In genomic region chr15:61196711-61197110, GRCh38 we compare ENCODE assay signal across 15 cellular contexts. TPM values are rescaled to one million over a fixed set of nuclear protein-coding genes. Genes with fewer than 3 reads are reported as not detected.
A peak's percentile ranks its signal among the peaks of the same experiment; 100 is the strongest.
DNase-seq lines count a peak whose midpoint lies in the region; ATAC-seq, FAIRE-seq and TF ChIP-seq lines count a peak whose summit lies in the region.
"Had no signal": no experiment of that assay in that cellular context is flagged by ENCODE, and none has a peak within 500 bp of the region (broad histone marks: within the 10 kb centered on the region; RNA-seq: fewer than 3 reads in every experiment).

No MANE protein-coding gene starts in this region.

- intact Hi-C loops in psoas muscle (cut with DNase I) (no loop called here), heart right ventricle (cut with DNase I) (no loop called here)

- ATAC-seq in psoas muscle, result peak; percentile 57 to 81 (median 68)
- no peak for ATAC-seq in heart right ventricle
- ATAC-seq: CD8-positive, alpha-beta T cell had no signal

- no peak overlapping the region for H3K9ac ChIP-seq in BLaER1 treated with 17β-estradiol and CSF1 and Interleukin-3, amounts not matched to agents 10 nM and 100 nM

- WGBS in psoas muscle, 3 donors, result 15 to 30% (median 21%) methylated on average over 7 of the region's 7 CpGs
- WGBS in heart right ventricle, 2 donors, result 75 to 77% methylated on average over 7 of the region's 7 CpGs

- FAIRE-seq in HTR-8/SVneo (lab: Jason Lieb, UNC), result no peak
- FAIRE-seq: GM19239, H1 had no signal

- peak; percentile 28 to 58 for DNase-seq in SJCRH30
- DNase-seq in psoas muscle, result no peak
- no peak for DNase-seq in heart right ventricle
- no peak for DNase-seq in cerebellar cortex (ENCODE audit: low spot score)
- DNase-seq in HTR-8/SVneo (ENCODE audit: insufficient read length, low spot score), result no peak
- DNase-seq: ACHN; CD8-positive, alpha-beta T cell; COR-L47; DMS53; GF-D8 had no signal

- no peaks in the 10 kb centered on the region for H4K20me1 ChIP-seq in BLaER1 treated with 17β-estradiol and CSF1 and Interleukin-3, amounts not matched to agents 10 nM and 100 nM

- H3K4me2 ChIP-seq in BLaER1 treated with 17β-estradiol and CSF1 and Interleukin-3, amounts not matched to agents 10 nM and 100 nM, result peak overlapping the region in 8 of 11 experiments; percentile 31 to 63 (median 47); a peak in 13 of 22 replicates

- peaks cover 0 to 21% (median 12%) of the 10 kb centered on the region in 10 experiments; a peak in 14 of 20 replicates for H3K4me1 ChIP-seq in BLaER1 treated with 17β-estradiol and CSF1 and Interleukin-3, amounts not matched to agents 10 nM and 100 nM
- H3K4me1 ChIP-seq in SJCRH30 (no peaks in the 10 kb centered on the region; the same call in 1 of the 2 replicates), psoas muscle (peaks cover 81% of the 10 kb centered on the region), heart right ventricle (peaks cover 0 to 5% (median 0%) of the 10 kb centered on the region in 9 donors)
- H3K4me1 ChIP-seq: HAP-1 had no signal

- H3K9me3 ChIP-seq in BLaER1 treated with 17β-estradiol and CSF1 and Interleukin-3, amounts not matched to agents 10 nM and 100 nM (replicated peaks in 1 of 11), result no peaks in the 10 kb centered on the region
- H3K9me3 ChIP-seq in SJCRH30 (replicated peaks) (no peaks in the 10 kb centered on the region), psoas muscle (no peaks in the 10 kb centered on the region), heart right ventricle (no peaks in the 10 kb centered on the region)
- H3K9me3 ChIP-seq: HAP-1 had no signal

- no peak overlapping the region for H3K4me3 ChIP-seq in BLaER1 treated with 17β-estradiol and CSF1 and Interleukin-3, amounts not matched to agents 10 nM and 100 nM
- H3K4me3 ChIP-seq in SJCRH30, result no peak overlapping the region
- peak overlapping the region; percentile 54 for H3K4me3 ChIP-seq in psoas muscle
- no peak overlapping the region for H3K4me3 ChIP-seq in heart right ventricle
- H3K4me3 ChIP-seq: HAP-1 had no signal

- no peak for TF ChIP-seq CTCF in psoas muscle (IDR thresholded peaks at IDR 0.05)
- TF ChIP-seq CTCF in heart right ventricle (IDR thresholded peaks at IDR 0.05), result no peak

- no peaks in the 10 kb centered on the region for H3K27me3 ChIP-seq in BLaER1 treated with 17β-estradiol and CSF1 and Interleukin-3, amounts not matched to agents 10 nM and 100 nM
- H3K27me3 ChIP-seq in SJCRH30 (no peaks in the 10 kb centered on the region), psoas muscle (ENCODE audit: insufficient read depth in 3 of 3, low read length in 2 of 3) (no peaks in the 10 kb centered on the region), heart right ventricle (no peaks in the 10 kb centered on the region)

- H3K36me3 ChIP-seq in BLaER1 treated with 17β-estradiol and CSF1 and Interleukin-3, amounts not matched to agents 10 nM and 100 nM, result no peaks in the 10 kb centered on the region
- H3K36me3 ChIP-seq in SJCRH30, result no peaks in the 10 kb centered on the region; the same call in 1 of the 2 replicates
- no peaks in the 10 kb centered on the region for H3K36me3 ChIP-seq in psoas muscle (ENCODE audit: insufficient read depth in 1 of 2, low read depth in 1 of 2)
- no peaks in the 10 kb centered on the region for H3K36me3 ChIP-seq in heart right ventricle
- H3K36me3 ChIP-seq: HAP-1 had no signal

- no peak overlapping the region for H3K27ac ChIP-seq in BLaER1 treated with 17β-estradiol and CSF1 and Interleukin-3, amounts not matched to agents 10 nM and 100 nM
- H3K27ac ChIP-seq in SJCRH30, result no peak overlapping the region
- H3K27ac ChIP-seq in psoas muscle, result peak overlapping the region; percentile 88
- peak overlapping the region; percentile 1 for H3K27ac ChIP-seq in temporal lobe (ENCODE audit: low read depth, low read length)
- no peak overlapping the region for H3K27ac ChIP-seq in heart right ventricle

RNA-seq across cellular contexts. Expression of gene RORA, which starts 32.4 kb away (rescaled TPM):
- 19.2 and 28.6 TPM in 2 replicates for total RNA-seq in SJCRH30 (2014; rRNA removed; shearing (Covaris generic))
- total RNA-seq in psoas muscle, result 100 to 1,000 TPM in 2 of 4 donors, 10 to 100 TPM in 2; 65.0 to 163 (median 96.1) TPM
- polyA plus RNA-seq in psoas muscle, result 10 to 100 TPM; 12.5 to 57.0 (median 25.3) TPM
- 15.5 TPM for total RNA-seq in temporal lobe
- 10 to 100 TPM; 11.2 to 22.8 (median 17.2) TPM for total RNA-seq in heart right ventricle
- polyA plus RNA-seq in heart right ventricle, result 1 to 10 TPM; 1.4 to 3.4 TPM

Comparison
In these comparisons a context has a peak if more than half of its experiments do, and no peak if none do; other contexts are left out.
1. H3K27ac ChIP-seq: peak in psoas muscle (single experiment) and temporal lobe (single experiment); none in BLaER1 treated with 17β-estradiol and CSF1 and Interleukin-3, amounts not matched to agents 10 nM and 100 nM (0 of 11), SJCRH30 (single experiment) and heart right ventricle (0 of 10).
2. DNase-seq: peak in SJCRH30 (2 of 2); none in psoas muscle (0 of 2), heart right ventricle (0 of 2), cerebellar cortex (single experiment) and HTR-8/SVneo (single experiment).
3. ATAC-seq: peak in psoas muscle (4 of 4); none in heart right ventricle (0 of 8).